15 cellular contexts compared by ENCODE assay signal in genomic region chr2:35298493-35298892, GRCh38.
A peak's percentile ranks its signal among the peaks of the same experiment; 100 is the strongest.
DNase-seq lines count a peak whose midpoint lies in the region; ATAC-seq, FAIRE-seq and TF ChIP-seq lines count a peak whose summit lies in the region.
"Had no signal": no experiment of that assay in that cellular context is flagged by ENCODE, and none has a peak within 500 bp of the region (broad histone marks: within the 10 kb centered on the region; RNA-seq: fewer than 3 reads in every experiment).

No MANE protein-coding gene starts in this region.

- H3K4me3 Mint-ChIP-seq in nephron: no peak overlapping the region
- H3K4me3 Mint-ChIP-seq: activated B cell treated with CpG ODN at 0.5 μM for 24 hours; activated naive CD8-positive, alpha-beta T cell treated with anti-CD3 and anti-CD28 coated beads, Interleukin-2, amount 50 U/mL, for 24 hours had no signal

- H3K27ac Mint-ChIP-seq in nephron: peak overlapping the region; percentile 49 to 65 (median 53)
- H3K27ac Mint-ChIP-seq in activated naive CD4-positive, alpha-beta T cell treated with anti-CD3 and anti-CD28 coated beads, Interleukin-2, amount 50 U/mL, for 72 hours: no peak overlapping the region
- H3K27ac Mint-ChIP-seq: activated B cell treated with CpG ODN at 0.5 μM for 24 hours; activated naive CD8-positive, alpha-beta T cell treated with anti-CD3 and anti-CD28 coated beads, Interleukin-2, amount 50 U/mL, for 24 hours had no signal

- no peak for TF ChIP-seq POLR2A in endothelial cell of umbilical vein (IDR thresholded peaks at IDR 0.05; ENCODE audit: low read depth, low read length)

- H3K27ac ChIP-seq in endothelial cell of umbilical vein (ENCODE audit: insufficient read depth, low read depth, low read length): no peak overlapping the region
- H3K27ac ChIP-seq: hepatocyte, pancreas, vagina had no signal

- peaks cover 8% of the 10 kb centered on the region for H3K4me1 Mint-ChIP-seq in nephron
- H3K4me1 Mint-ChIP-seq: activated B cell treated with CpG ODN at 0.5 μM for 24 hours; activated naive CD8-positive, alpha-beta T cell treated with anti-CD3 and anti-CD28 coated beads, Interleukin-2, amount 50 U/mL, for 24 hours had no signal

- CTCF ChIA-PET in endothelial cell of umbilical vein (lab: Charles Lee): no interaction called here

- intact Hi-C loops in endothelial cell of umbilical vein (cut with micrococcal nuclease): no loop called here

- H3K27me3 ChIP-seq in endothelial cell of umbilical vein (ENCODE audit: control insufficient read depth in 2 of 2, insufficient read depth in 2 of 2, low read length in 2 of 2): no peaks in the 10 kb centered on the region
- H3K27me3 ChIP-seq: hepatocyte, pancreas, vagina had no signal

- no peak overlapping the region for H2AFZ ChIP-seq in endothelial cell of umbilical vein (ENCODE audit: low read depth, low read length)
- H2AFZ ChIP-seq: hepatocyte had no signal

- H3K9me3 ChIP-seq in endothelial cell of umbilical vein (replicated peaks; ENCODE audit: control insufficient read depth, insufficient read depth, low read length): no peaks in the 10 kb centered on the region
- H3K9me3 ChIP-seq: pancreas, vagina had no signal

- no peak for ATAC-seq in HG02588 (IDR thresholded peaks at IDR 0.05; ENCODE audit: unreplicated experiment)
- ATAC-seq in activated naive CD4-positive, alpha-beta T cell treated with anti-CD3 and anti-CD28 coated beads, Interleukin-2, amount 50 U/mL, for 72 hours: no peak
- ATAC-seq: activated naive CD8-positive, alpha-beta T cell treated with anti-CD3 and anti-CD28 coated beads, Interleukin-2, amount 50 U/mL, for 24 hours had no signal

- H3K4me2 ChIP-seq in endothelial cell of umbilical vein (ENCODE audit: insufficient read depth, low read length): no peak overlapping the region
- H3K4me2 ChIP-seq: hepatocyte had no signal

- H3K4me1 ChIP-seq in endothelial cell of umbilical vein (ENCODE audit: control insufficient read depth, extremely low read depth, insufficient read depth, low read length): peaks cover 4% of the 10 kb centered on the region
- H3K4me1 ChIP-seq: pancreas had no signal

- DNase-seq in EH (ENCODE audit: low read depth) (peak; percentile 0), RPMI7951 (ENCODE audit: low read depth) (peak; percentile 26), endothelial cell of umbilical vein (ENCODE audit: low read depth, low spot score) (peak; percentile 92), globus pallidus (ENCODE audit: low spot score) (no peak), DMS114 treated with DMSO at 0.1 percent for 48 hours (lab: John Stamatoyannopoulos, UW; ENCODE audit: unreplicated experiment) (no peak)
- no peak for DNase-seq in activated naive CD4-positive, alpha-beta T cell treated with anti-CD3 and anti-CD28 coated beads, Interleukin-2, amount 50 U/mL, for 72 hours (ENCODE audit: low spot score in 2 of 2)
- DNase-seq: activated B cell treated with CpG ODN at 0.5 μM for 24 hours; activated naive CD8-positive, alpha-beta T cell treated with anti-CD3 and anti-CD28 coated beads, Interleukin-2, amount 50 U/mL, for 24 hours; effector CD8-positive, alpha-beta T cell; NCI-H1436; pancreas had no signal

- no peak overlapping the region for H3K4me3 ChIP-seq in endothelial cell of umbilical vein (replicated peaks in 1 of 3; ENCODE audit: insufficient read depth in 1 of 3, low read depth in 1 of 3, low read length in 3 of 3)
- H3K4me3 ChIP-seq: hepatocyte, pancreas, vagina had no signal

- H3K27me3 Mint-ChIP-seq in nephron (ENCODE audit: low read depth): no peaks in the 10 kb centered on the region
- H3K27me3 Mint-ChIP-seq: activated B cell treated with CpG ODN at 0.5 μM for 24 hours; activated naive CD8-positive, alpha-beta T cell treated with anti-CD3 and anti-CD28 coated beads, Interleukin-2, amount 50 U/mL, for 24 hours had no signal

- H3K9me3 Mint-ChIP-seq in nephron: no peaks in the 10 kb centered on the region
- peaks cover 5 to 6% of the 10 kb centered on the region in 2 donors for H3K9me3 Mint-ChIP-seq in activated naive CD4-positive, alpha-beta T cell treated with anti-CD3 and anti-CD28 coated beads, Interleukin-2, amount 50 U/mL, for 72 hours
- H3K9me3 Mint-ChIP-seq: activated naive CD8-positive, alpha-beta T cell treated with anti-CD3 and anti-CD28 coated beads, Interleukin-2, amount 50 U/mL, for 24 hours had no signal

- H3K9me1 ChIP-seq in endothelial cell of umbilical vein (replicated peaks; ENCODE audit: control insufficient read depth, extremely low read depth, insufficient read depth, low read length): no peaks in the 10 kb centered on the region

- no TSS peak for BruUV-seq in endothelial cell of umbilical vein (replicated peaks; lab: Mats Ljungman, UMichigan)

- no peak overlapping the region for H3K9ac ChIP-seq in endothelial cell of umbilical vein (replicated peaks; ENCODE audit: extremely low read depth, insufficient read depth, low read length)

- dilution Hi-C loops in endothelial cell of umbilical vein (cut with MboI; ENCODE audit: extremely low pct_ligation_motif_present, low sequenced_read_pairs): no loop called here

- H3K36me3 Mint-ChIP-seq in nephron (ENCODE audit: low read depth): no peaks in the 10 kb centered on the region
- H3K36me3 Mint-ChIP-seq in activated naive CD4-positive, alpha-beta T cell treated with anti-CD3 and anti-CD28 coated beads, Interleukin-2, amount 50 U/mL, for 72 hours: no peaks in the 10 kb centered on the region

- H3K36me3 ChIP-seq in endothelial cell of umbilical vein (ENCODE audit: control insufficient read depth in 2 of 2, extremely low read depth in 1 of 2, insufficient read depth in 2 of 2, low read length in 2 of 2): no peaks in the 10 kb centered on the region
- H3K36me3 ChIP-seq: pancreas, vagina had no signal

- H3K79me2 ChIP-seq in endothelial cell of umbilical vein (ENCODE audit: control insufficient read depth, insufficient read depth, low read length): no peaks in the 10 kb centered on the region
- H3K79me2 ChIP-seq: hepatocyte had no signal

- TF ChIP-seq CTCF in endothelial cell of umbilical vein (IDR thresholded peaks at IDR 0.05; ENCODE audit: extremely low read depth in 1 of 2, insufficient read depth in 1 of 2, low read depth in 1 of 2, low read length in 2 of 2) (no peak), nephron (IDR thresholded peaks at IDR 0.05; ENCODE audit: unreplicated experiment in 3 of 3) (no peak)

- peak; percentile 66 for FAIRE-seq in endothelial cell of umbilical vein (lab: Jason Lieb, UNC)
- FAIRE-seq: pancreas had no signal

- POLR2A ChIA-PET in endothelial cell of umbilical vein (lab: Charles Lee): no interaction called here

- no peaks in the 10 kb centered on the region for H4K20me1 ChIP-seq in endothelial cell of umbilical vein (replicated peaks; ENCODE audit: control insufficient read depth, extremely low read depth, insufficient read depth, low read length)

TF ChIP-seq in endothelial cell of umbilical vein, 7 proteins besides CTCF, POLR2A, EP300 and RAD21:
- peak; percentile 44 for TF ChIP-seq JUN (IDR thresholded peaks at IDR 0.05; ENCODE audit: borderline replicate concordance, insufficient read depth, insufficient read length, low read depth)
- no peak for TF ChIP-seq GATA2 (IDR thresholded peaks at IDR 0.05; ENCODE audit: insufficient read depth, insufficient read length, low read depth, low read length)

Comparison
In these comparisons a context has a peak if more than half of its experiments do, and no peak if none do; other contexts are left out.
1. DNase-seq: peak in EH (single experiment), RPMI7951 (single experiment) and endothelial cell of umbilical vein (single experiment); none in activated naive CD4-positive, alpha-beta T cell treated with anti-CD3 and anti-CD28 coated beads, Interleukin-2, amount 50 U/mL, for 72 hours (0 of 2), globus pallidus (single experiment) and DMS114 treated with DMSO at 0.1 percent for 48 hours (single experiment).
2. H3K27ac Mint-ChIP-seq: peak in nephron (3 of 3); none in activated naive CD4-positive, alpha-beta T cell treated with anti-CD3 and anti-CD28 coated beads, Interleukin-2, amount 50 U/mL, for 72 hours (0 of 2).